7 cellular contexts compared by ENCODE assay signal in genomic region chr10:88851706-88852105, GRCh38. TPM values are rescaled to one million over a fixed set of nuclear protein-coding genes. Genes with fewer than 3 reads are reported as not detected.
A peak's percentile ranks its signal among the peaks of the same experiment; 100 is the strongest.
DNase-seq lines count a peak whose midpoint lies in the region; ATAC-seq and TF ChIP-seq lines count a peak whose summit lies in the region.

Gene ANKRD22 (minus strand): TSS chr10:88851844. CDS start chr10:88851607, 237 bp downstream.

- H3K27ac ChIP-seq in HUES48 (ENCODE audit: low read depth, low read length) (peak within 1 kb of the TSS; percentile 5), SJCRH30 (no peak within 1 kb of the TSS), right cardiac atrium (ENCODE audit: low read length) (no peak within 1 kb of the TSS)

- no peaks in the 10 kb centered on the region for H3K27me3 ChIP-seq in HUES48 (ENCODE audit: control insufficient read depth, insufficient read depth, low read length)
- no peaks in the 10 kb centered on the region for H3K27me3 ChIP-seq in SJCRH30
- no peaks in the 10 kb centered on the region for H3K27me3 ChIP-seq in right cardiac atrium (ENCODE audit: control insufficient read depth, insufficient read depth)

- H3K9me3 Mint-ChIP-seq in type B pancreatic cell = no peaks in the 10 kb centered on the region

- H3K36me3 ChIP-seq in HUES48 (ENCODE audit: control insufficient read depth, insufficient read depth, low read length) = no peaks in the 10 kb centered on the region
- H3K36me3 ChIP-seq in SJCRH30 = no peaks in the 10 kb centered on the region

- H3K4me1 ChIP-seq in HUES48 (ENCODE audit: control insufficient read depth, insufficient read depth, low read length) (peaks cover 22% of the 10 kb centered on the region), SJCRH30 (no peaks in the 10 kb centered on the region), right cardiac atrium (ENCODE audit: control insufficient read depth, insufficient read depth, low read length) (no peaks in the 10 kb centered on the region)

- DNase-seq in SJCRH30 (peak; percentile 2 to 29), right cardiac atrium (peak in 2 of 3 donors; percentile 9 to 28), type B pancreatic cell (ENCODE audit: extremely low spot score, unreplicated experiment) (no peak)
- no peak for DNase-seq in activated T-cell treated with anti-CD3 and anti-CD28 coated beads, Interleukin-2, amount 50 U/mL, for 1 hour

- ATAC-seq in right cardiac atrium = peak; percentile 83 to 88
- no peak for ATAC-seq in HG02642 (IDR thresholded peaks at IDR 0.05; ENCODE audit: poor library complexity, unreplicated experiment)
- no peak for ATAC-seq in GM21515 (IDR thresholded peaks at IDR 0.05; ENCODE audit: unreplicated experiment)

- peak within 1 kb of the TSS; percentile 88 for H3K27ac Mint-ChIP-seq in type B pancreatic cell

- H3K9me3 ChIP-seq in HUES48 (ENCODE audit: control insufficient read depth, insufficient read depth, low read length) = no peaks in the 10 kb centered on the region
- H3K9me3 ChIP-seq in SJCRH30 (replicated peaks) = no peaks in the 10 kb centered on the region
- H3K9me3 ChIP-seq in right cardiac atrium (ENCODE audit: control insufficient read depth, low read length) = no peaks in the 10 kb centered on the region

- TF ChIP-seq CTCF in type B pancreatic cell (conservative IDR thresholded peaks at IDR 0.05) = no peak

- H3K9ac ChIP-seq in HUES48 (ENCODE audit: low read depth, low read length) = no peak within 1 kb of the TSS

- H3K36me3 Mint-ChIP-seq in type B pancreatic cell = no peaks in the 10 kb centered on the region

- no peak within 1 kb of the TSS for H3K4me3 ChIP-seq in HUES48 (ENCODE audit: low read depth, low read length)
- no peak within 1 kb of the TSS for H3K4me3 ChIP-seq in SJCRH30
- no peak within 1 kb of the TSS for H3K4me3 ChIP-seq in right cardiac atrium (ENCODE audit: low read length)

- WGBS in right cardiac atrium = 49% methylated on average over 5 of the region's 5 CpGs

- H3K4me1 Mint-ChIP-seq in type B pancreatic cell (ENCODE audit: unreplicated experiment) = peaks cover 17% of the 10 kb centered on the region

- H3K4me3 Mint-ChIP-seq in type B pancreatic cell = peak within 1 kb of the TSS; percentile 73

- H3K27me3 Mint-ChIP-seq in type B pancreatic cell = no peaks in the 10 kb centered on the region

- intact Hi-C loops in right cardiac atrium (cut with DNase I) = no loop called here

RNA-seq across cellular contexts. Expression of gene ANKRD22, which starts in this region (rescaled TPM):
- not detected in 2 replicates for total RNA-seq in SJCRH30 (2014; rRNA removed; shearing (Covaris generic))
- total RNA-seq in right cardiac atrium (under 1 TPM in 1 of 4 donors, not detected in 3; 0.15 TPM), type B pancreatic cell (ENCODE audit: low replicate concordance) (2.9 and 8.4 TPM in 2 replicates)
- polyA plus RNA-seq in right cardiac atrium = not detected

Comparison
In these comparisons a context has a peak if more than half of its experiments do, and no peak if none do; other contexts are left out.
1. Peak in DNase-seq in SJCRH30; RNA of the gene not detected or under 1 TPM.
2. Peak in DNase-seq and ATAC-seq in right cardiac atrium; RNA of the gene not detected or under 1 TPM.